ENCODE assay signal across 11 cellular contexts in genomic region chr6:106746660-106747059, GRCh38.
A peak's percentile ranks its signal among the peaks of the same experiment; 100 is the strongest.
DNase-seq lines count a peak whose midpoint lies in the region; ATAC-seq, FAIRE-seq and TF ChIP-seq lines count a peak whose summit lies in the region.
"Had no signal": no experiment of that assay in that cellular context is flagged by ENCODE, and none has a peak within 500 bp of the region (broad histone marks: within the 10 kb centered on the region; RNA-seq: fewer than 3 reads in every experiment).

No MANE protein-coding gene starts in this region.

- no peak overlapping the region for H2AFZ ChIP-seq in astrocyte (ENCODE audit: low read depth, low read length)

- peaks cover 8% of the 10 kb centered on the region for H3K9me3 Mint-ChIP-seq in astrocyte (ENCODE audit: unreplicated experiment)
- no peaks in the 10 kb centered on the region for H3K9me3 Mint-ChIP-seq in activated T-helper 1 cell treated with anti-CD3 and anti-CD28 coated beads, Interleukin-12 subunit alpha, Interleukin-12 subunit beta, Interleukin-2, Interleukin-4 antibody, amounts not matched to agents 30 ng/mL and 10 ng/mL and 1 ng/mL, durations not matched to agents 14 hours and 24 hours and 36 hours

- TF ChIP-seq CTCF in astrocyte (IDR thresholded peaks at IDR 0.05; ENCODE audit: insufficient read depth, low read depth, low read length) (no peak), lower lobe of right lung (IDR thresholded peaks at IDR 0.05) (no peak)

- H3K27me3 ChIP-seq in astrocyte (ENCODE audit: insufficient read depth, low read length) (peaks cover 3% of the 10 kb centered on the region), lower lobe of right lung (ENCODE audit: low read depth) (no peaks in the 10 kb centered on the region)

- no peaks in the 10 kb centered on the region for H3K36me3 Mint-ChIP-seq in astrocyte (ENCODE audit: low read depth, unreplicated experiment)
- H3K36me3 Mint-ChIP-seq in activated T-helper 1 cell treated with anti-CD3 and anti-CD28 coated beads, Interleukin-12 subunit alpha, Interleukin-12 subunit beta, Interleukin-2, Interleukin-4 antibody, amounts not matched to agents 30 ng/mL and 10 ng/mL and 1 ng/mL, durations not matched to agents 14 hours and 24 hours and 36 hours (ENCODE audit: low read depth) = no peaks in the 10 kb centered on the region

- H3K27ac Mint-ChIP-seq in astrocyte (ENCODE audit: unreplicated experiment) = peak overlapping the region; percentile 58
- H3K27ac Mint-ChIP-seq in activated T-helper 1 cell treated with anti-CD3 and anti-CD28 coated beads, Interleukin-12 subunit alpha, Interleukin-12 subunit beta, Interleukin-2, Interleukin-4 antibody, amounts not matched to agents 30 ng/mL and 10 ng/mL and 1 ng/mL, durations not matched to agents 14 hours and 24 hours and 36 hours = no peak overlapping the region

- no peak overlapping the region for H3K4me3 Mint-ChIP-seq in astrocyte (ENCODE audit: unreplicated experiment)
- H3K4me3 Mint-ChIP-seq in activated T-helper 1 cell treated with anti-CD3 and anti-CD28 coated beads, Interleukin-12 subunit alpha, Interleukin-12 subunit beta, Interleukin-2, Interleukin-4 antibody, amounts not matched to agents 30 ng/mL and 10 ng/mL and 1 ng/mL, durations not matched to agents 14 hours and 24 hours and 36 hours = no peak overlapping the region

- no peaks in the 10 kb centered on the region for H3K79me2 ChIP-seq in astrocyte (ENCODE audit: insufficient read depth, low read length)

- H3K4me1 Mint-ChIP-seq in astrocyte (ENCODE audit: low read depth, unreplicated experiment) = peaks cover 19% of the 10 kb centered on the region
- no peaks in the 10 kb centered on the region for H3K4me1 Mint-ChIP-seq in activated T-helper 1 cell treated with anti-CD3 and anti-CD28 coated beads, Interleukin-12 subunit alpha, Interleukin-12 subunit beta, Interleukin-2, Interleukin-4 antibody, amounts not matched to agents 30 ng/mL and 10 ng/mL and 1 ng/mL, durations not matched to agents 14 hours and 24 hours and 36 hours (ENCODE audit: low read depth)

- peaks cover 2% of the 10 kb centered on the region for H3K27me3 Mint-ChIP-seq in astrocyte (ENCODE audit: low read depth, unreplicated experiment)
- peaks cover 16% of the 10 kb centered on the region for H3K27me3 Mint-ChIP-seq in activated T-helper 1 cell treated with anti-CD3 and anti-CD28 coated beads, Interleukin-12 subunit alpha, Interleukin-12 subunit beta, Interleukin-2, Interleukin-4 antibody, amounts not matched to agents 30 ng/mL and 10 ng/mL and 1 ng/mL, durations not matched to agents 14 hours and 24 hours and 36 hours (ENCODE audit: insufficient read depth)

- H3K4me2 ChIP-seq in astrocyte (ENCODE audit: low read length) = no peak overlapping the region

- intact Hi-C loops in lower lobe of right lung (cut with DNase I) = no loop called here
- intact Hi-C loops in activated T-helper 1 cell treated with anti-CD3 and anti-CD28 coated beads, Interleukin-12 subunit alpha, Interleukin-12 subunit beta, Interleukin-2, Interleukin-4 antibody, amounts not matched to agents 30 ng/mL and 10 ng/mL and 1 ng/mL, durations not matched to agents 14 hours and 24 hours and 36 hours (cut with micrococcal nuclease) = no loop called here

- no peaks in the 10 kb centered on the region for H3K9me3 ChIP-seq in astrocyte (ENCODE audit: insufficient read depth, low read depth, low read length)
- H3K9me3 ChIP-seq in lower lobe of right lung = no peaks in the 10 kb centered on the region

- no peak for FAIRE-seq in astrocyte (lab: Jason Lieb, UNC)

- H3K4me3 ChIP-seq in astrocyte (ENCODE audit: insufficient read depth, low read depth, low read length) (no peak overlapping the region), lower lobe of right lung (no peak overlapping the region)

- no peaks in the 10 kb centered on the region for H4K20me1 ChIP-seq in astrocyte (ENCODE audit: insufficient read depth, low read length)

- ATAC-seq in lower lobe of right lung (peak; percentile 80 to 93), GM18520 (IDR thresholded peaks at IDR 0.05; ENCODE audit: unreplicated experiment) (no peak), GM18907 (IDR thresholded peaks at IDR 0.05; ENCODE audit: unreplicated experiment) (no peak)
- ATAC-seq: left lobe of liver had no signal

- H3K27ac ChIP-seq in astrocyte (ENCODE audit: low read depth, low read length) (no peak overlapping the region), lower lobe of right lung (peak overlapping the region; percentile 34)

- H3K4me1 ChIP-seq in astrocyte (ENCODE audit: insufficient read depth, low read length) (no peaks in the 10 kb centered on the region), lower lobe of right lung (no peaks in the 10 kb centered on the region)

- no peak overlapping the region for H3K9ac ChIP-seq in astrocyte (ENCODE audit: low read length)

- H3K36me3 ChIP-seq in astrocyte (ENCODE audit: insufficient read depth, low read length) (no peaks in the 10 kb centered on the region), lower lobe of right lung (no peaks in the 10 kb centered on the region)

- peak; percentile 81 for DNase-seq in DMS153 treated with DMSO at 0.1 percent for 48 hours (lab: John Stamatoyannopoulos, UW; ENCODE audit: unreplicated experiment)
- peak; percentile 42 for DNase-seq in NCI-H146 (lab: John Stamatoyannopoulos, UW)
- DNase-seq in astrocyte (ENCODE audit: low read depth) = peak; percentile 79
- no peak for DNase-seq in lower lobe of right lung
- no peak for DNase-seq in activated T-helper 1 cell treated with anti-CD3 and anti-CD28 coated beads, Interleukin-12 subunit alpha, Interleukin-12 subunit beta, Interleukin-2, Interleukin-4 antibody, amounts not matched to agents 30 ng/mL and 10 ng/mL and 1 ng/mL, durations not matched to agents 14 hours and 24 hours and 36 hours (ENCODE audit: low spot score)
- DNase-seq in GM19240 (ENCODE audit: insufficient read length, low spot score) = no peak
- DNase-seq: stimulated activated CD4-positive, alpha-beta T cell treated with anti-CD3 and anti-CD28 coated beads, Interleukin-15, amount 100 ng/mL, for 24 hours; T-helper 1 cell had no signal

Comparison
In these comparisons a context has a peak if more than half of its experiments do, and no peak if none do; other contexts are left out.
1. DNase-seq: peak in DMS153 treated with DMSO at 0.1 percent for 48 hours (single experiment), NCI-H146 (single experiment) and astrocyte (single experiment); none in lower lobe of right lung (single experiment), activated T-helper 1 cell treated with anti-CD3 and anti-CD28 coated beads, Interleukin-12 subunit alpha, Interleukin-12 subunit beta, Interleukin-2, Interleukin-4 antibody, amounts not matched to agents 30 ng/mL and 10 ng/mL and 1 ng/mL, durations not matched to agents 14 hours and 24 hours and 36 hours (single experiment) and GM19240 (single experiment).
2. ATAC-seq: peak in lower lobe of right lung (2 of 2); none in GM18520 (single experiment) and GM18907 (single experiment).